In genomic region chr11:118705796-118706545, GRCh38 we compare ENCODE assay signal across 1 cellular context.
TF ChIP-seq lines count a peak whose summit lies in the region.

No MANE protein-coding gene starts in this region.

TF ChIP-seq in GM23338, 12 proteins besides CTCF, POLR2A, EP300 and RAD21 (continued from another document):
- TF ChIP-seq ZNF462 (CRISPR knock-in tag; IDR thresholded peaks at IDR 0.05) (no peak), EZH2phosphoT487 (IDR thresholded peaks at IDR 0.05; ENCODE audit: unreplicated experiment) (no peak)
